In the genomic region with DNA sequence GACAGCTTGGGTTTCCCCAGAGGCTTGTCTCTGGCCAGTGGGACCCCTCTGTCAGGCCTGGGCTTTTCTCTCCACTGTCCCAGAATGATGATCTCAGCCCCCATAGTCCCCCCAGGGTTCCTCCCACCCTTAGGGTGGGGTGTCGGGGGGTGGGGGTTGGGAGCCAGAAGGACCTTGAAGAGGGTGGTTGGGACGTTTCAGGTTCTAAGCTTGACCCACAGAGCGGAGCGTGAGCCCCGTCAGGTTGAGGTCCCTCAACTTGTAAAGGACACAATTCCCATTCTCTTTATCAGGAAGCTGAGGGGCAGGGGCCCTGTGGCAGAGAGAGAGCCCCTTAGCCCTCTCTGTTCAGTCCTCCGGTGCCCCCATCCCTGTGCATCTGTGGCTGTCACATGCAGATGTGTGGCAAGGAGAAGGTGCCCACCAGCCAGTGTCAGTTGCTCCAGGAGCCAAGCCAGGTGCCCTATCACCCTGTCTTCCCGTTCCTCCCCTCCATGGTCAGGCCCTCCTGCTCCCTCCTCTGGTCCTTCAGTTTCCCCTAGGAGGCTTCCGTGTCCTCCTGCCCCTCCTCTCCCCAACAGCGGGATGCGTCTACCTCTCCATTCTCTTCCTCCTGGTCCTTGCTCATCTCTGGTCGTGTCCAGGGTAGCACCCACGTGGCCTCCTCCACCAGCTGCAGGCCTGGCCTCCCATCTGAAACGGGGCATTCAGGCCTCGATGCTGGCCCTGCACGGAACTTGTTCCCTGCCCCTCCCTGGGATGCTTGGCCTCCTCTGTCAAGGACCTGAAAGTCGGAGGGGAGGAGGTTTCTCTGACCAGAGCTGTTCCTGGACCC, we compare ENCODE assay signal across 1 cellular context.
TF ChIP-seq lines count a peak whose summit lies in the region.

No MANE protein-coding gene starts in this region.

TF ChIP-seq in A549, 52 proteins besides CTCF, POLR2A, EP300 and RAD21:
- no peak for TF ChIP-seq TFCP2L1 (CRISPR knock-in tag; IDR thresholded peaks at IDR 0.05)
- TF ChIP-seq, protein P1, sequence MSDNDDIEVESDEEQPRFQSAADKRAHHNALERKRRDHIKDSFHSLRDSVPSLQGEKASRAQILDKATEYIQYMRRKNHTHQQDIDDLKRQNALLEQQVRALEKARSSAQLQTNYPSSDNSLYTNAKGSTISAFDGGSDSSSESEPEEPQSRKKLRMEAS (IDR thresholded peaks at IDR 0.05) = no peak
- no peak for TF ChIP-seq MAZ (IDR thresholded peaks at IDR 0.05; ENCODE audit: borderline replicate concordance, low read depth, low read length)
- no peak for TF ChIP-seq HOXA7 (CRISPR knock-in tag; IDR thresholded peaks at IDR 0.05)
- TF ChIP-seq CEBPB (IDR thresholded peaks at IDR 0.05) = no peak
- TF ChIP-seq NR3C1 (IDR thresholded peaks at IDR 0.05) = no peak
- TF ChIP-seq MYC (IDR thresholded peaks at IDR 0.05; ENCODE audit: borderline replicate concordance, low read length) = no peak
